In the genomic region with DNA sequence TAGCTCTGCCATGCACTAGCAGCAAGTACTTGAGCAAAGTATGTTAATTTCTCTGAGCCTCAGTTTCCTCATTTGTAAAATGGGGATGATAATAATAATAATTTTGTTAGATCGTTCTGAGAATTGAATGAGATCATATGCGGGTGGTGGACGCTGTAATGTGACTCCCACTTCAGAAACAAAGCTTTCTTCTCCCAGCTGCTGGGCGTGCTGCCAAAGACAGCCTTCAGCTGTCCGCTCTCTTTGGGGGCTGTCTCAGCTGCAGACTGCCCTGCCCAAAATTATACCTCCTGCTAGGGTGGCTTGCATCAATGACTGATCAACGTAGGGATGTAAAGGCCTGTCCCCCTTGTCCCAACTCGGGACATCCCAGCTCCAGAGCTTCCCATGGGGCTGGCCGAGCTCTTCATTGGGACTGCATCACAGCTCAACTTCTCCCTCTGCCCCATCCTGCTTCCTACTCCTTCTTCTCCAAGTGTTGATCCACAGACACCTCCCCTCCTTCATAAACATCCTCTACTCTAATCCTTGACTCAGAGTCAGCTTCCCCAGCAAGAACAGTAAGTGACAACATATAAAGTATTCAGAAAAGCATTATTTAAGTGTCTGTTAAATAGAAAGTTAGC, we compare ENCODE assay signal across 10 cellular contexts. TPM values are rescaled to one million over a fixed set of nuclear protein-coding genes. Genes with fewer than 3 reads are reported as not detected.
DNase-seq lines count a peak whose midpoint lies in the region; ATAC-seq and TF ChIP-seq lines count a peak whose summit lies in the region.
"Had no signal": no experiment of that assay in that cellular context is flagged by ENCODE, and none has a peak within 500 bp of the region (broad histone marks: within the 10 kb centered on the region; RNA-seq: fewer than 3 reads in every experiment).

No MANE protein-coding gene starts in this region.

- no peak for TF ChIP-seq POLR2A in uterus (IDR thresholded peaks at IDR 0.05)

- no peaks in the 10 kb centered on the region for H3K4me1 Mint-ChIP-seq in activated naive CD4-positive, alpha-beta T cell treated with anti-CD3 and anti-CD28 coated beads, Interleukin-2, amount 10 ng/mL, durations not matched to agents 7 days and 5 days

- no peak overlapping the region for H3K27ac Mint-ChIP-seq in activated naive CD4-positive, alpha-beta T cell treated with anti-CD3 and anti-CD28 coated beads, Interleukin-2, amount 10 ng/mL, durations not matched to agents 7 days and 5 days
- H3K27ac Mint-ChIP-seq: activated CD8-positive, alpha-beta T cell treated with anti-CD3 and anti-CD28 coated beads for 36 hours had no signal

- no peaks in the 10 kb centered on the region for H3K9me3 Mint-ChIP-seq in activated naive CD4-positive, alpha-beta T cell treated with anti-CD3 and anti-CD28 coated beads, Interleukin-2, amount 10 ng/mL, durations not matched to agents 7 days and 5 days

- H3K36me3 Mint-ChIP-seq in activated naive CD4-positive, alpha-beta T cell treated with anti-CD3 and anti-CD28 coated beads, Interleukin-2, amount 10 ng/mL, durations not matched to agents 7 days and 5 days, result no peaks in the 10 kb centered on the region

- H3K9me3 ChIP-seq in uterus, result no peaks in the 10 kb centered on the region

- no peaks in the 10 kb centered on the region for H3K27me3 ChIP-seq in uterus

- peaks cover 34% of the 10 kb centered on the region for H3K27me3 Mint-ChIP-seq in activated naive CD4-positive, alpha-beta T cell treated with anti-CD3 and anti-CD28 coated beads, Interleukin-2, amount 10 ng/mL, durations not matched to agents 7 days and 5 days

- H3K4me3 Mint-ChIP-seq in activated naive CD4-positive, alpha-beta T cell treated with anti-CD3 and anti-CD28 coated beads, Interleukin-2, amount 10 ng/mL, durations not matched to agents 7 days and 5 days, result no peak overlapping the region
- H3K4me3 Mint-ChIP-seq: activated CD8-positive, alpha-beta T cell treated with anti-CD3 and anti-CD28 coated beads for 36 hours had no signal

- ATAC-seq in GM18511 (IDR thresholded peaks at IDR 0.05; ENCODE audit: unreplicated experiment), result no peak
- ATAC-seq: activated CD8-positive, alpha-beta T cell treated with anti-CD3 and anti-CD28 coated beads for 36 hours had no signal

- H3K4me1 ChIP-seq in uterus, result no peaks in the 10 kb centered on the region

- H3K36me3 ChIP-seq in uterus, result no peaks in the 10 kb centered on the region

- TF ChIP-seq CTCF in uterus (IDR thresholded peaks at IDR 0.05), result no peak

- DNase-seq in C1 segment of cervical spinal cord (lab: John Stamatoyannopoulos, UW), result peak in 11 of 14 donors; percentile 13 to 75 (median 47)
- peak; percentile 26 to 59 for DNase-seq in NCI-H1930 (lab: John Stamatoyannopoulos, UW)
- peak; percentile 79 for DNase-seq in inferior parietal cortex (ENCODE audit: extremely low spot score)
- DNase-seq in NCI-H526 (lab: John Stamatoyannopoulos, UW), result no peak
- DNase-seq in activated naive CD4-positive, alpha-beta T cell treated with anti-CD3 and anti-CD28 coated beads, Interleukin-2, amount 10 ng/mL, durations not matched to agents 7 days and 5 days, result no peak
- DNase-seq in uterus, result no peak
- DNase-seq: activated CD8-positive, alpha-beta T cell treated with anti-CD3 and anti-CD28 coated beads for 36 hours had no signal

- peak overlapping the region; percentile 81 for H3K27ac ChIP-seq in angular gyrus (ENCODE audit: low read depth, low read length)
- H3K27ac ChIP-seq in uterus, result no peak overlapping the region
- H3K27ac ChIP-seq: C4-2B had no signal

- no peak overlapping the region for H3K4me3 ChIP-seq in uterus

- intact Hi-C loops in uterus (cut with DNase I; ENCODE audit: low total_unique reads), result no loop called here

- CTCF ChIA-PET in activated naive CD4-positive, alpha-beta T cell treated with anti-CD3 and anti-CD28 coated beads, Interleukin-2, amount 10 ng/mL, durations not matched to agents 7 days and 5 days (lab: Charles Lee), result interaction anchor here (1.0 to 2.3 kb wide), 4 partner anchors 10 to 57 kb away, joined by 3 to 8 read pairs (median 4); no protein-coding TSS in a partner anchor

RNA-seq across cellular contexts. Expression of a gene that starts 30.7 kb away (rescaled TPM):
- 100 to 1,000 TPM in 1 of 4 donors, 10 to 100 TPM in 3; 31.2 to 126 (median 70.6) TPM for total RNA-seq in uterus
- total RNA-seq: activated CD8-positive, alpha-beta T cell treated with anti-CD3 and anti-CD28 coated beads for 36 hours had no signal

Comparison
In these comparisons a context has a peak if more than half of its experiments do, and no peak if none do; other contexts are left out.
1. DNase-seq: peak in C1 segment of cervical spinal cord (11 of 14), NCI-H1930 (2 of 2) and inferior parietal cortex (single experiment); none in NCI-H526 (0 of 2), activated naive CD4-positive, alpha-beta T cell treated with anti-CD3 and anti-CD28 coated beads, Interleukin-2, amount 10 ng/mL, durations not matched to agents 7 days and 5 days (single experiment) and uterus (0 of 2).